In the genomic region with DNA sequence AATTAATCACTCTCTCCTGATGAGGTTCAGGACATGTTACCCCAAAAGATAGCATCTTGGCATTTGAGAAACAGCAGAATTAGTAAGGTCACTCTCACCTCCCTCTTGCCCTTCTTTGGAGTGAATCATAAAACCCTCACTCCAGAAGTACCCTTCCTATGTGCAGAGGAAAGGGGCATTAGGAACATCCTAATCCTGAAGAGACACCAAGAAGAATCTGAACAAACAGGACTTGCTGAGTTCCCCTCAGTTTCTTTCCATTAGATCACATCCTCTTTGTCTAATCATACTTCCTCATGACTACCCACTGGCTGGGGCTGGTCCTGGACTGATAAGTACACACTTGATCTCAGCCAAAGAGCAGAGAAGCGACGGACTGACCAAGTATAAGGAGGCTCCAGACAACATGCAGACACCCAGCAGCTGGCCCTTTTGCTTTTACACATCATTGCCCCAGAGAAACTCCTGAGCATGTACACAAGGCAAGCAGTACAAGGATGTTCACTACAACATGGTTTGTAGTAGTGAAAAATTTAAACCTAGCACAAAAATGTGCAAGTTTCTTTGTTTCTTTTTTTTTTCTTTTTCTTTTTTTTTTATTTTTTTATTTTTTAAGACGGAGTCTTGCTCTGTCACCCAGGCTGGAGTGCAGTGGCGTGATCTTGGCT, we compare ENCODE assay signal across 8 cellular contexts. TPM values are rescaled to one million over a fixed set of nuclear protein-coding genes. Genes with fewer than 3 reads are reported as not detected.
DNase-seq lines count a peak whose midpoint lies in the region; ATAC-seq lines count a peak whose summit lies in the region.

No MANE protein-coding gene starts in this region.

- no peak for DNase-seq in activated CD4-positive, CD25-positive, alpha-beta regulatory T cell treated with anti-CD3 and anti-CD28 coated beads, Interleukin-2, amount 50 U/mL, for 72 hours
- no peak for DNase-seq in activated naive CD8-positive, alpha-beta T cell treated with anti-CD3 and anti-CD28 coated beads for 36 hours
- DNase-seq in medulla oblongata (ENCODE audit: extremely low spot score) (peak; percentile 86), NCI-H345 treated with DMSO at 0.1 percent for 48 hours (lab: John Stamatoyannopoulos, UW; ENCODE audit: unreplicated experiment) (no peak), NCI-H2227 (lab: John Stamatoyannopoulos, UW; ENCODE audit: unreplicated experiment) (no peak)
- no peak for DNase-seq in activated T-cell treated with anti-CD3 and anti-CD28 coated beads, Interleukin-2, amount 50 U/mL, for 1 hour

- H3K4me3 Mint-ChIP-seq in activated naive CD8-positive, alpha-beta T cell treated with anti-CD3 and anti-CD28 coated beads for 36 hours, result peak overlapping the region; percentile 39

- H3K9me3 Mint-ChIP-seq in activated naive CD8-positive, alpha-beta T cell treated with anti-CD3 and anti-CD28 coated beads for 36 hours, result no peaks in the 10 kb centered on the region

- peaks cover 2% of the 10 kb centered on the region for H3K36me3 Mint-ChIP-seq in activated naive CD8-positive, alpha-beta T cell treated with anti-CD3 and anti-CD28 coated beads for 36 hours

- peaks cover 4% of the 10 kb centered on the region for H3K27me3 Mint-ChIP-seq in activated naive CD8-positive, alpha-beta T cell treated with anti-CD3 and anti-CD28 coated beads for 36 hours

- ATAC-seq in activated CD4-positive, CD25-positive, alpha-beta regulatory T cell treated with anti-CD3 and anti-CD28 coated beads, Interleukin-2, amount 50 U/mL, for 24 hours, result peak; percentile 44 to 51
- peak; percentile 85 for ATAC-seq in HG03280 (IDR thresholded peaks at IDR 0.05; ENCODE audit: unreplicated experiment)

- H3K27ac Mint-ChIP-seq in activated naive CD8-positive, alpha-beta T cell treated with anti-CD3 and anti-CD28 coated beads for 36 hours, result peak overlapping the region; percentile 24

- peaks cover 8% of the 10 kb centered on the region for H3K4me1 Mint-ChIP-seq in activated naive CD8-positive, alpha-beta T cell treated with anti-CD3 and anti-CD28 coated beads for 36 hours

RNA-seq across cellular contexts. Expression of a gene that starts 15.0 kb away (rescaled TPM):
- total RNA-seq in activated naive CD8-positive, alpha-beta T cell treated with anti-CD3 and anti-CD28 coated beads for 36 hours, result 1 to 10 TPM; 1.6 TPM

RNA-seq across cellular contexts. Expression of a gene that starts 25.4 kb away (rescaled TPM):
- total RNA-seq in activated naive CD8-positive, alpha-beta T cell treated with anti-CD3 and anti-CD28 coated beads for 36 hours, result 10 to 100 TPM; 62.4 to 63.3 TPM
